Comparison of ENCODE assay signal across 2 cellular contexts in the genomic region with DNA sequence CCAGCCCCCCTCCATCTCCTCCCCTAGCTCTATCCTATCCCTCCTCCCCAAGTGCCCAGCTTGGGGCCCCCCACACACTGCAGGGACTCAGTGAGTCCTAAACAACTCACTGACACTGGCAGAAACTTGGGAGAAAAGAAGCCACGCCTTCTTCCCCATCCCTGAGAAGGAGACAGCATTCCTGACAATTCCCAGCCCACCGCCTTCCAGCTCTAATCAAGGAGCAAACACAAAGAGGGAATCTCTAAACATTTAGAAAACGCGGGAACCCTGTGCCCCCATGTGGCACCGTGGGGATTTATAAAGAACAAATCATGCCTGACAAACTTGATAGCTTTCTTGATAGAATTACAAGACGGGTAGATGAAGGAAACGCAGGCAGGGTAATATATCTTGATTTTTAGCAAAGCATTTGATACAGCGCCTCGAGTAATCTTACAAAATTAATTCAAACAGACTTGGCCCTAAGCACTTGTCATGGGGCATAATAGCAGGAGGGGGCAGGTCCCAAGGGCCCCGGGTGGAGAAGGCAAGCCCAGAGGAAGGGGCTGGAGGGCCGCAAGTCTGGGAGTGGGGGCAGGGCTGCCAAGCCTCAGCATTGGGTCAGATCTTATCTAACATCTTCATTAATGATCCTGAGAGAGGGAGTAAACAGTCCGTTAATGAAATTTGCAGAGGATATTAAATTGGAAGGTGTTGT.
TF ChIP-seq lines count a peak whose summit lies in the region.

No MANE protein-coding gene starts in this region.

TF ChIP-seq in SK-N-SH, 30 proteins besides CTCF, POLR2A, EP300 and RAD21:
- TF ChIP-seq GABPA (IDR thresholded peaks at IDR 0.05; ENCODE audit: low read depth) (no peak), CHD2 (IDR thresholded peaks at IDR 0.05; ENCODE audit: low read length, partially characterized antibody) (no peak), ELF1 (IDR thresholded peaks at IDR 0.05) (no peak), TEAD4 (IDR thresholded peaks at IDR 0.05; ENCODE audit: borderline replicate concordance, insufficient read depth) (no peak), FOSL2 (IDR thresholded peaks at IDR 0.05; ENCODE audit: borderline replicate concordance, low read depth) (no peak), FOXM1 (IDR thresholded peaks at IDR 0.05; ENCODE audit: low read depth) (no peak), RCOR1 (IDR thresholded peaks at IDR 0.05; ENCODE audit: low read length) (no peak)
- TF ChIP-seq, protein P1, sequence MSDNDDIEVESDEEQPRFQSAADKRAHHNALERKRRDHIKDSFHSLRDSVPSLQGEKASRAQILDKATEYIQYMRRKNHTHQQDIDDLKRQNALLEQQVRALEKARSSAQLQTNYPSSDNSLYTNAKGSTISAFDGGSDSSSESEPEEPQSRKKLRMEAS (IDR thresholded peaks at IDR 0.05; ENCODE audit: low read depth) = no peak

TF ChIP-seq in SK-N-SH treated with all-trans-retinoic acid at 6 μM for 48 hours, 23 proteins besides CTCF, POLR2A, EP300 and RAD21:
- TF ChIP-seq BACH2 (CRISPR knock-in tag; IDR thresholded peaks at IDR 0.05; ENCODE audit: borderline replicate concordance) (no peak), ARNTL (CRISPR knock-in tag; IDR thresholded peaks at IDR 0.05; ENCODE audit: borderline replicate concordance, low read depth) (no peak), ISL1 (CRISPR knock-in tag; IDR thresholded peaks at IDR 0.05) (no peak)
- TF ChIP-seq, protein P2, sequence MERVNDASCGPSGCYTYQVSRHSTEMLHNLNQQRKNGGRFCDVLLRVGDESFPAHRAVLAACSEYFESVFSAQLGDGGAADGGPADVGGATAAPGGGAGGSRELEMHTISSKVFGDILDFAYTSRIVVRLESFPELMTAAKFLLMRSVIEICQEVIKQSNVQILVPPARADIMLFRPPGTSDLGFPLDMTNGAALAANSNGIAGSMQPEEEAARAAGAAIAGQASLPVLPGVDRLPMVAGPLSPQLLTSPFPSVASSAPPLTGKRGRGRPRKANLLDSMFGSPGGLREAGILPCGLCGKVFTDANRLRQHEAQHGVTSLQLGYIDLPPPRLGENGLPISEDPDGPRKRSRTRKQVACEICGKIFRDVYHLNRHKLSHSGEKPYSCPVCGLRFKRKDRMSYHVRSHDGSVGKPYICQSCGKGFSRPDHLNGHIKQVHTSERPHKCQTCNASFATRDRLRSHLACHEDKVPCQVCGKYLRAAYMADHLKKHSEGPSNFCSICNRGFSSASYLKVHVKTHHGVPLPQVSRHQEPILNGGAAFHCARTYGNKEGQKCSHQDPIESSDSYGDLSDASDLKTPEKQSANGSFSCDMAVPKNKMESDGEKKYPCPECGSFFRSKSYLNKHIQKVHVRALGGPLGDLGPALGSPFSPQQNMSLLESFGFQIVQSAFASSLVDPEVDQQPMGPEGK (CRISPR knock-in tag; IDR thresholded peaks at IDR 0.05; ENCODE audit: borderline replicate concordance) = no peak
- TF ChIP-seq, protein P3, sequence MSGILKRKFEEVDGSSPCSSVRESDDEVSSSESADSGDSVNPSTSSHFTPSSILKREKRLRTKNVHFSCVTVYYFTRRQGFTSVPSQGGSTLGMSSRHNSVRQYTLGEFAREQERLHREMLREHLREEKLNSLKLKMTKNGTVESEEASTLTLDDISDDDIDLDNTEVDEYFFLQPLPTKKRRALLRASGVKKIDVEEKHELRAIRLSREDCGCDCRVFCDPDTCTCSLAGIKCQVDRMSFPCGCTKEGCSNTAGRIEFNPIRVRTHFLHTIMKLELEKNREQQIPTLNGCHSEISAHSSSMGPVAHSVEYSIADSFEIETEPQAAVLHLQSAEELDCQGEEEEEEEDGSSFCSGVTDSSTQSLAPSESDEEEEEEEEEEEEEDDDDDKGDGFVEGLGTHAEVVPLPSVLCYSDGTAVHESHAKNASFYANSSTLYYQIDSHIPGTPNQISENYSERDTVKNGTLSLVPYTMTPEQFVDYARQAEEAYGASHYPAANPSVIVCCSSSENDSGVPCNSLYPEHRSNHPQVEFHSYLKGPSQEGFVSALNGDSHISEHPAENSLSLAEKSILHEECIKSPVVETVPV (CRISPR knock-in tag; IDR thresholded peaks at IDR 0.05) = no peak
